Comparison of ENCODE assay signal across 8 cellular contexts in the genomic region with DNA sequence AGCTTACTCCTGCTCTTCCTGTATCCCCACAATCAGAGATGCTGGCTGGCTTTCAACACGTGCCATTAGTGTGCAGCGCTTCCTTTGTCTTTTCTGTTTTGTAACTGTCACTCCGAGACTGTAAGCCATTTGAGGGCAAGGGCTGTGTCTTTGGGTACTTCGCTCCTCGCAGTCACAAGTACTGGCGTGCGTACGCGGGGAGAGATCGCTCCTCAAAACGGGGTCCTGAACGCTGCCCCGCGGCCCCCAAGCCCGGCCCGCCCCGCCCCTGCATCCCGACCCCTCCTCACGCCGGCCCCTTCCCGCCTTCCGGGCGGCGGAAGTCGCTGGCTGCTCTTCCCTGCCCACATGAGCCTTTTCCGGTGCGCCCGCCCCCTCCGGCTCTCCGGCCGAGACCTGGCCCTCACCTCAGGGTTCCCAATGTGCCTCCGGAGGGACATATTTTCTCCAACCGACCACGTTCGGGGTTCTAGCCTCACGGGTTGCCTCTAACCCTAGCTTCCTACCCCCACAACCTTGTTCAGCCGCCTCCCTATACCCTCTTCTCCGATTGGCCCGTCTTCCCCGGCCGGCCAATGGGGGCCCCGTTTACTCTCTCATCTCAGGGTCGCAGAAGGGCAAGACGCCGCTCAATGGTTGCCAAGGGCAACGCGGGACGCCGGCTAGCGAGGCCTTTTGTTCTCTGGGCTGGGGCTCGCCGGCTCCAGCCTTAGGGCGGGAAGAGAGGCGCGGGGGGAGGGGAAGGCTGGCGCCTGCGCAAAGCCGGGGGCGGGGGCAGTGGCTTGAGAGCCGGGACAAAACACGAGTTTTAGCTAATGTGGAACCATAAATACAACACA. TPM values are rescaled to one million over a fixed set of nuclear protein-coding genes. Genes with fewer than 3 reads are reported as not detected.
DNase-seq lines count a peak whose midpoint lies in the region; ATAC-seq lines count a peak whose summit lies in the region.

A gene with protein sequence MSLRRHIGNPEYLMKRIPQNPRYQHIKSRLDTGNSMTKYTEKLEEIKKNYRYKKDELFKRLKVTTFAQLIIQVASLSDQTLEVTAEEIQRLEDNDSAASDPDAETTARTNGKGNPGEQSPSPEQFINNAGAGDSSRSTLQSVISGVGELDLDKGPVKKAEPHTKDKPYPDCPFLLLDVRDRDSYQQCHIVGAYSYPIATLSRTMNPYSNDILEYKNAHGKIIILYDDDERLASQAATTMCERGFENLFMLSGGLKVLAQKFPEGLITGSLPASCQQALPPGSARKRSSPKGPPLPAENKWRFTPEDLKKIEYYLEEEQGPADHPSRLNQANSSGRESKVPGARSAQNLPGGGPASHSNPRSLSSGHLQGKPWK (minus strand): TSS at position 490 of the 839 bp plus-strand sequence. CDS start 50 bp downstream, at position 440.

- no peaks in the 10 kb centered on the region for H3K9me3 Mint-ChIP-seq in immature natural killer cell

- DNase-seq in AG08396 (ENCODE audit: low spot score) (peak; percentile 98), NCI-H345 treated with DMSO at 0.1 percent for 48 hours (lab: John Stamatoyannopoulos, UW; ENCODE audit: unreplicated experiment) (peak; percentile 93), immature natural killer cell (peak; percentile 89 to 91 (median 90)), smooth muscle cell of the brain vasculature (ENCODE audit: low read depth, low spot score) (peak; percentile 98)
- peak; percentile 75 for DNase-seq in activated CD4-positive, CD25-positive, alpha-beta regulatory T cell treated with anti-CD3 and anti-CD28 coated beads, Interleukin-2, amount 50 U/mL, for 16 hours (ENCODE audit: low read depth, low spot score)
- DNase-seq in central memory CD4-positive, alpha-beta T cell = peak; percentile 86

- peak within 1 kb of the TSS; percentile 95 to 100 (median 99) for H3K4me3 Mint-ChIP-seq in immature natural killer cell

- H3K27me3 Mint-ChIP-seq in immature natural killer cell (ENCODE audit: low read depth in 3 of 3) = peaks cover 1 to 4% (median 4%) of the 10 kb centered on the region in 3 donors

- H3K36me3 Mint-ChIP-seq in immature natural killer cell = no peaks in the 10 kb centered on the region

- ATAC-seq in GM19025 (IDR thresholded peaks at IDR 0.05; ENCODE audit: low read depth, unreplicated experiment) (peak; percentile 100), HG03280 (IDR thresholded peaks at IDR 0.05; ENCODE audit: unreplicated experiment) (peak; percentile 96)

- H3K4me1 Mint-ChIP-seq in immature natural killer cell = peaks cover 26 to 33% of the 10 kb centered on the region in 2 donors

- peak within 1 kb of the TSS; percentile 86 to 97 (median 90) for H3K27ac Mint-ChIP-seq in immature natural killer cell

RNA-seq across cellular contexts. Expression of the gene that starts here (rescaled TPM):
- polyA plus RNA-seq in immature natural killer cell = 10 to 100 TPM; 17.9 to 22.4 (median 20.8) TPM

Comparison
In these comparisons a context has a peak if more than half of its experiments do, and no peak if none do; other contexts are left out.
1. Peak in every context shown above with its lines: DNase-seq and ATAC-seq.